ENCODE assay signal across 25 cellular contexts in the genomic region with DNA sequence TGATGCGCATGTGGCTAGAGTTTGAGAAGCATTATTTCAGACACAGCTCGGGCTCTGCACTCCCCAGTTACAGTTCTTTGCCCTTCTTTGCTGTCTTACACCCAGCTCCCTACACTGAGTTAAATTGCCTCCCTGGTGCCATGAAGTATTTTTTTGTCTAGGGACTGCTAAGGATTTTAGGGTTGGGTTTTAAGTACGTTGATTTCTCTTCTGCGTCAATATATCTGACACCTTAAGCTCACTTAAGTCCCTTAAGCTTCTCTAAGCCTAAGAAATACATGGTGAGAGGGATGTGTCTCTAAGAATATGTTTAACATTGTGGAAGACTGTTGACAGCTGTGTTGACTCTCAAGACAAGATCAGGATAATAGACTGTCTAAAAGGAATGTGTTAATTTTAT.
"Had no signal": no experiment of that assay in that cellular context is flagged by ENCODE, and none has a peak within 500 bp of the region (broad histone marks: within the 10 kb centered on the region; RNA-seq: fewer than 3 reads in every experiment).

No MANE protein-coding gene starts in this region.

- FAIRE-seq: astrocyte had no signal

- H3K4me1 Mint-ChIP-seq: activated naive CD8-positive, alpha-beta T cell treated with anti-CD3 and anti-CD28 coated beads, Interleukin-2, amount 50 U/mL, for 24 hours had no signal

- ATAC-seq: activated CD8-positive, alpha-beta T cell treated with anti-CD3 and anti-CD28 coated beads, Interleukin-2, amount 10 ng/mL, durations not matched to agents 7 days and 5 days; activated naive CD4-positive, alpha-beta T cell treated with anti-CD3 and anti-CD28 coated beads, Interleukin-2, amount 50 U/mL, for 72 hours; activated naive CD8-positive, alpha-beta T cell treated with anti-CD3 and anti-CD28 coated beads, Interleukin-2, amount 50 U/mL, for 24 hours had no signal

- H3K4me3 Mint-ChIP-seq: activated CD8-positive, alpha-beta T cell treated with anti-CD3 and anti-CD28 coated beads, Interleukin-2, amount 10 ng/mL, durations not matched to agents 7 days and 5 days; activated naive CD8-positive, alpha-beta T cell treated with anti-CD3 and anti-CD28 coated beads, Interleukin-2, amount 50 U/mL, for 24 hours; activated T-cell treated with anti-CD3 and anti-CD28 coated beads, Interleukin-2, amount 50 U/mL, for 24 hours; brain had no signal

- DNase-seq: activated CD4-positive, alpha-beta T cell treated with anti-CD3 and anti-CD28 coated beads for 48 hours; activated CD4-positive, alpha-beta T cell treated with anti-CD3 and anti-CD28 coated beads, Interleukin-2, amount 50 U/mL, for 4 hours; activated CD4-positive, CD25-positive, alpha-beta regulatory T cell treated with anti-CD3 and anti-CD28 coated beads, Interleukin-2, amount 50 U/mL, for 72 hours; activated CD8-positive, alpha-beta memory T cell treated with anti-CD3 and anti-CD28 coated beads, Interleukin-2, amount 50 U/mL, for 48 hours; activated CD8-positive, alpha-beta T cell treated with anti-CD3 and anti-CD28 coated beads, Interleukin-2, amount 10 ng/mL, durations not matched to agents 7 days and 5 days; activated effector memory CD4-positive, alpha-beta T cell treated with anti-CD3 and anti-CD28 coated beads, Interleukin-2, amount 50 U/mL, for 16 hours; activated naive CD4-positive, alpha-beta T cell treated with Interleukin-2 at 50 U/mL for 16 hours; activated naive CD8-positive, alpha-beta T cell treated with anti-CD3 and anti-CD28 coated beads, Interleukin-2, amount 50 U/mL, for 24 hours; activated T-cell treated with anti-CD3 and anti-CD28 coated beads, Interleukin-2, amount 50 U/mL, for 24 hours; amygdala; KG1; NCI-H1048; NCI-H146; NCI-H187 treated with DMSO at 0.1 percent for 48 hours; NCI-H2081 treated with DMSO at 0.1 percent for 48 hours; NCI-H446 treated with DMSO at 0.1 percent for 48 hours; NCI-H526 treated with DMSO at 0.1 percent for 48 hours; Peyer's patch; Right ventricle myocardium superior; SK-N-SH; T-helper 1 cell had no signal

- H3K36me3 Mint-ChIP-seq: activated naive CD4-positive, alpha-beta T cell treated with anti-CD3 and anti-CD28 coated beads, Interleukin-2, amount 50 U/mL, for 72 hours; brain had no signal

- H3K4me3 ChIP-seq: Peyer's patch, SJCRH30 had no signal

- H3K27me3 Mint-ChIP-seq: activated naive CD8-positive, alpha-beta T cell treated with anti-CD3 and anti-CD28 coated beads, Interleukin-2, amount 50 U/mL, for 24 hours; activated T-cell treated with anti-CD3 and anti-CD28 coated beads, Interleukin-2, amount 50 U/mL, for 24 hours had no signal

- H3K9me3 Mint-ChIP-seq: activated naive CD8-positive, alpha-beta T cell treated with anti-CD3 and anti-CD28 coated beads, Interleukin-2, amount 50 U/mL, for 24 hours; activated T-cell treated with anti-CD3 and anti-CD28 coated beads, Interleukin-2, amount 50 U/mL, for 24 hours; brain had no signal
